ENCODE assay signal across 1 cellular context in the genomic region with DNA sequence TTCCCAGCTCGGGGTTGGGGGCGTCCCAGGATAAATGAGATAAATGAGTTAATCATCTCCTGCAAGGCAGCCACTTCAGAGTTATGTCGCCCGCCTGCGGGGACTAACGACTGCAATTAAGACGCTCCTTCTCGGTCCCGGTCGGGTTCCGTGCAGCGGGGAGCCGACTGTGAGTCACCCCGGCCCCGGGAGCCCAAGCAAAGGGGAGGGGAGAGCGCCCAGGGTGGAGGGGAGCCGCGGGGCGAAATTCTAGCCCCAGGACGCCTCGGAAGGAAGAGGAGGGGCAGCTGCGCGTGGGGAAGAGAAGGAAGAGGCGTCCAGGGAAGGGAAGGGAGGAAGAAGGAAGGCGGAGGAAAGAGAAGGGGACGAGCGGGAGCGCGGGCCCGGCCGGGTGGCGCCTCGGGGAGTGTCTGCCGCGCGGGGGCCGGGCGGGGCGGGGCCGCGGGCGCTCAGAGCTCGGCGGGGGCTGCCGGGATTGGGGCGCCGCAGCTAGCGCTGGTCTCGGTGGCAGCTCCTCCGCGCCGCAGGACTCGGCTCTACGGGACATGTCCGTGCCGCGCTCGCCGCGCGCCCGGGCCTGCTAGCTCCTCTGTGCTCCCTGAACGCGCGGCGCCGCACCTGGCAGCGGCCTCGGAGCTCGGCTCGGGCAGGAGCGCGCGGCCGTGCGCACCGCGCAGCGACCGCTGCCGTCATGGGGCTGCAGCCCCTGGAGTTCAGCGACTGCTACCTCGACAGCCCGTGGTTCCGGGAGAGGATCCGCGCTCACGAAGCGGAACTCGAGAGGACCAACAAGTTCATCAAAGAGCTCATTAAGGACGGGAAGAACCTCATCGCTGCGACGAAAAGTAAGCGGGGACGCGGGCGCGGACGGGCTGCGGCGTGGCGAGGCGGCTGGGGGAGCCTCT.
TF ChIP-seq lines count a peak whose summit lies in the region.

A gene with protein sequence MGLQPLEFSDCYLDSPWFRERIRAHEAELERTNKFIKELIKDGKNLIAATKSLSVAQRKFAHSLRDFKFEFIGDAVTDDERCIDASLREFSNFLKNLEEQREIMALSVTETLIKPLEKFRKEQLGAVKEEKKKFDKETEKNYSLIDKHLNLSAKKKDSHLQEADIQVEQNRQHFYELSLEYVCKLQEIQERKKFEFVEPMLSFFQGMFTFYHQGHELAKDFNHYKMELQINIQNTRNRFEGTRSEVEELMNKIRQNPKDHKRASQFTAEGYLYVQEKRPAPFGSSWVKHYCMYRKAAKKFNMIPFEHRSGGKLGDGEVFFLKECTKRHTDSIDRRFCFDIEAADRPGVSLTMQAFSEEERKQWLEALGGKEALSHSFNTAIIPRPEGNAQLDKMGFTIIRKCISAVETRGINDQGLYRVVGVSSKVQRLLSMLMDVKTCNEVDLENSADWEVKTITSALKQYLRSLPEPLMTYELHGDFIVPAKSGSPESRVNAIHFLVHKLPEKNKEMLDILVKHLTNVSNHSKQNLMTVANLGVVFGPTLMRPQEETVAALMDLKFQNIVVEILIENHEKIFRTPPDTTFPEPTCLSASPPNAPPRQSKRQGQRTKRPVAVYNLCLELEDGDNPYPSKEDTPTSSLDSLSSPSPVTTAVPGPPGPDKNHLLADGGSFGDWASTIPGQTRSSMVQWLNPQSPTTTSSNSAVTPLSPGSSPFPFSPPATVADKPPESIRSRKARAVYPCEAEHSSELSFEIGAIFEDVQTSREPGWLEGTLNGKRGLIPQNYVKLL (plus strand): TSS at position 478 of the 905 bp plus-strand sequence. CDS start 214 bp downstream, at position 692.

TF ChIP-seq in GM23338, 12 proteins besides CTCF, POLR2A, EP300 and RAD21 (continued from another document):
- TF ChIP-seq, protein P1, sequence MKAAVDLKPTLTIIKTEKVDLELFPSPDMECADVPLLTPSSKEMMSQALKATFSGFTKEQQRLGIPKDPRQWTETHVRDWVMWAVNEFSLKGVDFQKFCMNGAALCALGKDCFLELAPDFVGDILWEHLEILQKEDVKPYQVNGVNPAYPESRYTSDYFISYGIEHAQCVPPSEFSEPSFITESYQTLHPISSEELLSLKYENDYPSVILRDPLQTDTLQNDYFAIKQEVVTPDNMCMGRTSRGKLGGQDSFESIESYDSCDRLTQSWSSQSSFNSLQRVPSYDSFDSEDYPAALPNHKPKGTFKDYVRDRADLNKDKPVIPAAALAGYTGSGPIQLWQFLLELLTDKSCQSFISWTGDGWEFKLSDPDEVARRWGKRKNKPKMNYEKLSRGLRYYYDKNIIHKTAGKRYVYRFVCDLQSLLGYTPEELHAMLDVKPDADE (IDR thresholded peaks at IDR 0.05): no peak
- no peak for TF ChIP-seq POLR2AphosphoS5 (IDR thresholded peaks at IDR 0.05; ENCODE audit: low read depth)
- TF ChIP-seq ZNF331 (CRISPR knock-in tag; IDR thresholded peaks at IDR 0.05; ENCODE audit: low read depth): no peak
- TF ChIP-seq, protein P2, sequence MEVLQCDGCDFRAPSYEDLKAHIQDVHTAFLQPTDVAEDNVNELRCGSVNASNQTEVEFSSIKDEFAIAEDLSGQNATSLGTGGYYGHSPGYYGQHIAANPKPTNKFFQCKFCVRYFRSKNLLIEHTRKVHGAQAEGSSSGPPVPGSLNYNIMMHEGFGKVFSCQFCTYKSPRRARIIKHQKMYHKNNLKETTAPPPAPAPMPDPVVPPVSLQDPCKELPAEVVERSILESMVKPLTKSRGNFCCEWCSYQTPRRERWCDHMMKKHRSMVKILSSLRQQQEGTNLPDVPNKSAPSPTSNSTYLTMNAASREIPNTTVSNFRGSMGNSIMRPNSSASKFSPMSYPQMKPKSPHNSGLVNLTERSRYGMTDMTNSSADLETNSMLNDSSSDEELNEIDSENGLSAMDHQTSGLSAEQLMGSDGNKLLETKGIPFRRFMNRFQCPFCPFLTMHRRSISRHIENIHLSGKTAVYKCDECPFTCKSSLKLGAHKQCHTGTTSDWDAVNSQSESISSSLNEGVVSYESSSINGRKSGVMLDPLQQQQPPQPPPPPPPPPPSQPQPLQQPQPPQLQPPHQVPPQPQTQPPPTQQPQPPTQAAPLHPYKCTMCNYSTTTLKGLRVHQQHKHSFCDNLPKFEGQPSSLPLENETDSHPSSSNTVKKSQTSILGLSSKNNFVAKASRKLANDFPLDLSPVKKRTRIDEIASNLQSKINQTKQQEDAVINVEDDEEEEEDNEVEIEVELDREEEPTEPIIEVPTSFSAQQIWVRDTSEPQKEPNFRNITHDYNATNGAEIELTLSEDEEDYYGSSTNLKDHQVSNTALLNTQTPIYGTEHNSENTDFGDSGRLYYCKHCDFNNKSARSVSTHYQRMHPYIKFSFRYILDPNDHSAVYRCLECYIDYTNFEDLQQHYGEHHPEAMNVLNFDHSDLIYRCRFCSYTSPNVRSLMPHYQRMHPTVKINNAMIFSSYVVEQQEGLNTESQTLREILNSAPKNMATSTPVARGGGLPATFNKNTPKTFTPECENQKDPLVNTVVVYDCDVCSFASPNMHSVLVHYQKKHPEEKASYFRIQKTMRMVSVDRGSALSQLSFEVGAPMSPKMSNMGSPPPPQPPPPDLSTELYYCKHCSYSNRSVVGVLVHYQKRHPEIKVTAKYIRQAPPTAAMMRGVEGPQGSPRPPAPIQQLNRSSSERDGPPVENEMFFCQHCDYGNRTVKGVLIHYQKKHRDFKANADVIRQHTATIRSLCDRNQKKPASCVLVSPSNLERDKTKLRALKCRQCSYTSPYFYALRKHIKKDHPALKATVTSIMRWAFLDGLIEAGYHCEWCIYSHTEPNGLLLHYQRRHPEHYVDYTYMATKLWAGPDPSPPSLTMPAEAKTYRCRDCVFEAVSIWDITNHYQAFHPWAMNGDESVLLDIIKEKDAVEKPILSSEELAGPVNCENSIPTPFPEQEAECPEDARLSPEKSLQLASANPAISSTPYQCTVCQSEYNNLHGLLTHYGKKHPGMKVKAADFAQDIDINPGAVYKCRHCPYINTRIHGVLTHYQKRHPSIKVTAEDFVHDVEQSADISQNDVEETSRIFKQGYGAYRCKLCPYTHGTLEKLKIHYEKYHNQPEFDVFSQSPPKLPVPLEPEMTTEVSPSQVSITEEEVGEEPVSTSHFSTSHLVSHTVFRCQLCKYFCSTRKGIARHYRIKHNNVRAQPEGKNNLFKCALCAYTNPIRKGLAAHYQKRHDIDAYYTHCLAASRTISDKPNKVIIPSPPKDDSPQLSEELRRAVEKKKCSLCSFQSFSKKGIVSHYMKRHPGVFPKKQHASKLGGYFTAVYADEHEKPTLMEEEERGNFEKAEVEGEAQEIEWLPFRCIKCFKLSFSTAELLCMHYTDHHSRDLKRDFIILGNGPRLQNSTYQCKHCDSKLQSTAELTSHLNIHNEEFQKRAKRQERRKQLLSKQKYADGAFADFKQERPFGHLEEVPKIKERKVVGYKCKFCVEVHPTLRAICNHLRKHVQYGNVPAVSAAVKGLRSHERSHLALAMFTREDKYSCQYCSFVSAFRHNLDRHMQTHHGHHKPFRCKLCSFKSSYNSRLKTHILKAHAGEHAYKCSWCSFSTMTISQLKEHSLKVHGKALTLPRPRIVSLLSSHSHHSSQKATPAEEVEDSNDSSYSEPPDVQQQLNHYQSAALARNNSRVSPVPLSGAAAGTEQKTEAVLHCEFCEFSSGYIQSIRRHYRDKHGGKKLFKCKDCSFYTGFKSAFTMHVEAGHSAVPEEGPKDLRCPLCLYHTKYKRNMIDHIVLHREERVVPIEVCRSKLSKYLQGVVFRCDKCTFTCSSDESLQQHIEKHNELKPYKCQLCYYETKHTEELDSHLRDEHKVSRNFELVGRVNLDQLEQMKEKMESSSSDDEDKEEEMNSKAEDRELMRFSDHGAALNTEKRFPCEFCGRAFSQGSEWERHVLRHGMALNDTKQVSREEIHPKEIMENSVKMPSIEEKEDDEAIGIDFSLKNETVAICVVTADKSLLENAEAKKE (CRISPR knock-in tag; IDR thresholded peaks at IDR 0.05): no peak
- TF ChIP-seq EZH2 (IDR thresholded peaks at IDR 0.05; ENCODE audit: low read depth, unreplicated experiment): no peak
- TF ChIP-seq ZNF114 (CRISPR knock-in tag; IDR thresholded peaks at IDR 0.05): no peak
- TF ChIP-seq NANOG (IDR thresholded peaks at IDR 0.05; ENCODE audit: borderline replicate concordance): no peak
- no peak for TF ChIP-seq STAT1 (IDR thresholded peaks at IDR 0.05; ENCODE audit: unreplicated experiment)
